In the genomic region with DNA sequence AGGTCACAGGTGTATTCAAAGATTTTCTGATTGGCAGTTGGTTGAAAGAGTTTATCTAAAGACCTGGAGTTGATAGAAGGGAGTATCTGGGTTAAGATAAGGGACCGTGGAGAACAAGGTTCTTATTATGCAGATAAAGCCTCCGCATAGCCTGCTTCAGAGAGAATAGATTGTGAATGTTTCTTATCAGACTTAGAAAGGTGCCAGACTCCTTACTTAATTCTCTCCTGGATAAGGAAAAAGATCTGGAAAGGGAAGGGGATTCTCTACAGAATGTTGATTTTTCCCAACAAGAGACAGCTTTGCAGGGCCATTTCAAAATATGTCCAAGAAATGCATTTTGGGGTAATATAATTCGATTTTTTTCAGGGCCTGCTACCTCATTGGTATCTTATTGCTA, we compare ENCODE assay signal across 18 cellular contexts.
A peak's percentile ranks its signal among the peaks of the same experiment; 100 is the strongest.
DNase-seq lines count a peak whose midpoint lies in the region; ATAC-seq and TF ChIP-seq lines count a peak whose summit lies in the region.
"Had no signal": no experiment of that assay in that cellular context is flagged by ENCODE, and none has a peak within 500 bp of the region (broad histone marks: within the 10 kb centered on the region; RNA-seq: fewer than 3 reads in every experiment).

No MANE protein-coding gene starts in this region.

- no peaks in the 10 kb centered on the region for H3K36me3 Mint-ChIP-seq in mesothelial cell of epicardium
- H3K36me3 Mint-ChIP-seq in progenitor cell of endocrine pancreas (ENCODE audit: insufficient read depth) = peaks cover 3% of the 10 kb centered on the region
- no peaks in the 10 kb centered on the region for H3K36me3 Mint-ChIP-seq in activated CD4-positive, alpha-beta T cell treated with anti-CD3 and anti-CD28 coated beads for 36 hours (ENCODE audit: low read depth)
- H3K36me3 Mint-ChIP-seq in type B pancreatic cell = peaks cover 5% of the 10 kb centered on the region
- H3K36me3 Mint-ChIP-seq: CD4-positive, CD25-positive, alpha-beta regulatory T cell; CD8-positive, alpha-beta T cell had no signal

- CTCF ChIA-PET in activated CD4-positive, alpha-beta T cell treated with anti-CD3 and anti-CD28 coated beads for 36 hours (lab: Charles Lee) = no interaction called here

- no peak overlapping the region for H3K4me3 ChIP-seq in cardiac muscle cell
- no peak overlapping the region for H3K4me3 ChIP-seq in heart right ventricle
- H3K4me3 ChIP-seq: BLaER1, GM23248 had no signal

- H3K27ac ChIP-seq in cardiac muscle cell (peak overlapping the region; percentile 76), heart right ventricle (no peak overlapping the region)
- H3K27ac ChIP-seq: 22Rv1, BLaER1, C4-2B, GM23248 had no signal

- 61 to 74% methylated on average over 3 of the region's 3 CpGs for WGBS in heart right ventricle, 2 donors

- H3K4me1 Mint-ChIP-seq in mesothelial cell of epicardium = peaks cover 52% of the 10 kb centered on the region
- peaks cover 47% of the 10 kb centered on the region for H3K4me1 Mint-ChIP-seq in progenitor cell of endocrine pancreas (ENCODE audit: low read depth)
- no peaks in the 10 kb centered on the region for H3K4me1 Mint-ChIP-seq in activated CD4-positive, alpha-beta T cell treated with anti-CD3 and anti-CD28 coated beads for 36 hours
- peaks cover 48% of the 10 kb centered on the region for H3K4me1 Mint-ChIP-seq in type B pancreatic cell (ENCODE audit: unreplicated experiment)
- H3K4me1 Mint-ChIP-seq: B cell; CD4-positive, CD25-positive, alpha-beta regulatory T cell had no signal

- H3K27me3 Mint-ChIP-seq in mesothelial cell of epicardium (ENCODE audit: low read depth) = no peaks in the 10 kb centered on the region
- peaks cover 2% of the 10 kb centered on the region for H3K27me3 Mint-ChIP-seq in progenitor cell of endocrine pancreas
- H3K27me3 Mint-ChIP-seq in activated CD4-positive, alpha-beta T cell treated with anti-CD3 and anti-CD28 coated beads for 36 hours = no peaks in the 10 kb centered on the region
- peaks cover 18% of the 10 kb centered on the region for H3K27me3 Mint-ChIP-seq in type B pancreatic cell
- H3K27me3 Mint-ChIP-seq: B cell; CD4-positive, CD25-positive, alpha-beta regulatory T cell had no signal

- H3K27me3 ChIP-seq in cardiac muscle cell = no peaks in the 10 kb centered on the region
- H3K27me3 ChIP-seq in heart right ventricle = no peaks in the 10 kb centered on the region
- H3K27me3 ChIP-seq: BLaER1 had no signal

- peaks cover 23% of the 10 kb centered on the region for H3K4me1 ChIP-seq in cardiac muscle cell (ENCODE audit: low read depth)
- no peaks in the 10 kb centered on the region for H3K4me1 ChIP-seq in heart right ventricle
- H3K4me1 ChIP-seq: BLaER1, Caco-2 had no signal

- H3K36me3 ChIP-seq in cardiac muscle cell (no peaks in the 10 kb centered on the region), heart right ventricle (no peaks in the 10 kb centered on the region)
- H3K36me3 ChIP-seq: BLaER1 had no signal

- no peak for ATAC-seq in heart right ventricle
- no peak for ATAC-seq in activated CD4-positive, alpha-beta T cell treated with anti-CD3 and anti-CD28 coated beads for 36 hours
- ATAC-seq: CD8-positive, alpha-beta T cell; HCT116 had no signal

- intact Hi-C loops in heart right ventricle (cut with DNase I) = no loop called here
- intact Hi-C loops in activated CD4-positive, alpha-beta T cell treated with anti-CD3 and anti-CD28 coated beads for 36 hours (cut with DNase I, micrococcal nuclease) = no loop called here

- no peaks in the 10 kb centered on the region for H3K9me3 ChIP-seq in cardiac muscle cell (ENCODE audit: low read depth)
- peaks cover 0 to 5% (median 0%) of the 10 kb centered on the region in 11 donors for H3K9me3 ChIP-seq in heart right ventricle
- H3K9me3 ChIP-seq: BLaER1, Caco-2 had no signal

- no peak for DNase-seq in cardiac muscle cell (ENCODE audit: low read depth in 1 of 2, low spot score in 1 of 2)
- no peak for DNase-seq in heart right ventricle
- DNase-seq in mesothelial cell of epicardium (ENCODE audit: low spot score in 2 of 2, unreplicated experiment in 2 of 2) = no peak
- DNase-seq in progenitor cell of endocrine pancreas (ENCODE audit: low spot score, unreplicated experiment) = no peak
- DNase-seq in activated CD4-positive, alpha-beta T cell treated with anti-CD3 and anti-CD28 coated beads for 36 hours = no peak
- no peak for DNase-seq in type B pancreatic cell (ENCODE audit: extremely low spot score, unreplicated experiment)
- DNase-seq: Caco-2; CD4-positive, CD25-positive, alpha-beta regulatory T cell; CD8-positive, alpha-beta T cell; DMS153; DND-41; GM23248; H7 had no signal

- POLR2A ChIA-PET in activated CD4-positive, alpha-beta T cell treated with anti-CD3 and anti-CD28 coated beads for 36 hours (lab: Charles Lee) = no interaction called here

- TF ChIP-seq CTCF in cardiac muscle cell (IDR thresholded peaks at IDR 0.05; ENCODE audit: low read depth, low read length) (no peak), heart right ventricle (IDR thresholded peaks at IDR 0.05) (no peak), mesothelial cell of epicardium (IDR thresholded peaks at IDR 0.05; ENCODE audit: unreplicated experiment) (no peak), progenitor cell of endocrine pancreas (IDR thresholded peaks at IDR 0.05; ENCODE audit: unreplicated experiment) (no peak), type B pancreatic cell (conservative IDR thresholded peaks at IDR 0.05) (no peak)

- H3K4me3 Mint-ChIP-seq in mesothelial cell of epicardium = no peak overlapping the region
- H3K4me3 Mint-ChIP-seq in progenitor cell of endocrine pancreas (ENCODE audit: low read depth) = no peak overlapping the region
- no peak overlapping the region for H3K4me3 Mint-ChIP-seq in activated CD4-positive, alpha-beta T cell treated with anti-CD3 and anti-CD28 coated beads for 36 hours
- H3K4me3 Mint-ChIP-seq in type B pancreatic cell = no peak overlapping the region
- H3K4me3 Mint-ChIP-seq: B cell; CD4-positive, CD25-positive, alpha-beta regulatory T cell; CD8-positive, alpha-beta T cell had no signal

- H3K27ac Mint-ChIP-seq in mesothelial cell of epicardium (peak overlapping the region; percentile 62), progenitor cell of endocrine pancreas (peak overlapping the region; percentile 50), type B pancreatic cell (no peak overlapping the region)
- H3K27ac Mint-ChIP-seq in activated CD4-positive, alpha-beta T cell treated with anti-CD3 and anti-CD28 coated beads for 36 hours = no peak overlapping the region
- H3K27ac Mint-ChIP-seq: B cell; CD4-positive, CD25-positive, alpha-beta regulatory T cell; CD8-positive, alpha-beta T cell had no signal

- peaks cover 7% of the 10 kb centered on the region for H3K9me3 Mint-ChIP-seq in mesothelial cell of epicardium
- H3K9me3 Mint-ChIP-seq in progenitor cell of endocrine pancreas (ENCODE audit: low read depth) = peaks cover 8% of the 10 kb centered on the region
- peaks cover 2% of the 10 kb centered on the region for H3K9me3 Mint-ChIP-seq in activated CD4-positive, alpha-beta T cell treated with anti-CD3 and anti-CD28 coated beads for 36 hours (ENCODE audit: low read depth)
- peaks cover 9% of the 10 kb centered on the region for H3K9me3 Mint-ChIP-seq in type B pancreatic cell

Comparison
In these comparisons a context has a peak if more than half of its experiments do, and no peak if none do; other contexts are left out.
1. H3K27ac Mint-ChIP-seq: peak in mesothelial cell of epicardium (single experiment) and progenitor cell of endocrine pancreas (single experiment); none in activated CD4-positive, alpha-beta T cell treated with anti-CD3 and anti-CD28 coated beads for 36 hours (single experiment) and type B pancreatic cell (single experiment).